Comparison of ENCODE assay signal across 2 cellular contexts in the genomic region with DNA sequence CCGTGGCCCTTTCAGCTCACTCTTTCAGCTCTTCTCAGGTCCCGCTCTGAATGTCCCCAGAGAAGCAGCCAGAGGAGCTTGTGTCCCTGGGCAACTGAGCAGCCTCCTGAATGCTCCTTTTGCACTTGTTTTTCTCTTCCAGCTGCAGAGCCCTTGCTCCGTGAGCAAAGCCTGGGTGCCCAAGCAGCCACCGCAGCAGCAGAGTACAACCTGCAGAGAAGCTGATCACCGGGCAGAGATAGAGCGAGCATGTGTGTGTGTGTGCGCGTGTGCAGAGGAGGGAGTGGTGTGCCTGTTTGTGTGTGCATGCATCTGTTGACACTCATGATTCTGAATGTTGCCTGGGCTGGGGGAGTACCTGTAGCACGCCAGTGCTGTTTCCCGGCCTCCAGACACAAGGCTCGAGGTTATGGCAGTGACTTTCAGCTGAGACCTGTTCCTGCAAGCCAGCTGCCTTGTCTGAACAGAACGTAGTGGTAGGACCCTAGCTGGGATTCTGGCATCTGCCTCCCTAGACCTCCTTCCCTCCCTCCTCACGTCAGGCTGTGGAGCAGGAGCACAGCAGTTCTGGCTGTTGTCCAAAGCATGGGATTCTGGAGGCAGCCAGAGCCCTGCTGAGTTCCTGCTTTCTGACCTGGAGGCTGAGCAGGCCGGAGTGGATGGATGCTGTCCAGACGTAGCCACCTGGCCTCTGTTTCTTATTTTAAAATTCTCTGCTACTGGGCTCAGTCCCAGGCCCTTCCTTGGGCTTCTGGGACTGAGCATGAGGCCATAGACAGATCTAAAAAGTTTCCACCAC.
A peak's percentile ranks its signal among the peaks of the same experiment; 100 is the strongest.
TF ChIP-seq lines count a peak whose summit lies in the region.

No MANE protein-coding gene starts in this region.

TF ChIP-seq in HEK293, 187 proteins besides CTCF, POLR2A, EP300 and RAD21:
- TF ChIP-seq ZIC2 (tag by site-specific recombination; IDR thresholded peaks at IDR 0.05) (peak; percentile 25), ZNF837 (tag by site-specific recombination; IDR thresholded peaks at IDR 0.05) (no peak)

TF ChIP-seq in K562, 482 proteins besides CTCF, POLR2A, EP300 and RAD21:
- TF ChIP-seq TFAM (CRISPR knock-in tag; conservative IDR thresholded peaks at IDR 0.05) (no peak), BHLHE40 (IDR thresholded peaks at IDR 0.05; ENCODE audit: low read length) (no peak), MTA3 (IDR thresholded peaks at IDR 0.05; ENCODE audit: borderline replicate concordance) (no peak), SIN3B (IDR thresholded peaks at IDR 0.05; ENCODE audit: low read depth) (no peak), ZNF347 (CRISPR knock-in tag; IDR thresholded peaks at IDR 0.05; ENCODE audit: low read depth) (no peak), ZNF586 (CRISPR knock-in tag; conservative IDR thresholded peaks at IDR 0.05) (no peak)
- TF ChIP-seq, protein P1, sequence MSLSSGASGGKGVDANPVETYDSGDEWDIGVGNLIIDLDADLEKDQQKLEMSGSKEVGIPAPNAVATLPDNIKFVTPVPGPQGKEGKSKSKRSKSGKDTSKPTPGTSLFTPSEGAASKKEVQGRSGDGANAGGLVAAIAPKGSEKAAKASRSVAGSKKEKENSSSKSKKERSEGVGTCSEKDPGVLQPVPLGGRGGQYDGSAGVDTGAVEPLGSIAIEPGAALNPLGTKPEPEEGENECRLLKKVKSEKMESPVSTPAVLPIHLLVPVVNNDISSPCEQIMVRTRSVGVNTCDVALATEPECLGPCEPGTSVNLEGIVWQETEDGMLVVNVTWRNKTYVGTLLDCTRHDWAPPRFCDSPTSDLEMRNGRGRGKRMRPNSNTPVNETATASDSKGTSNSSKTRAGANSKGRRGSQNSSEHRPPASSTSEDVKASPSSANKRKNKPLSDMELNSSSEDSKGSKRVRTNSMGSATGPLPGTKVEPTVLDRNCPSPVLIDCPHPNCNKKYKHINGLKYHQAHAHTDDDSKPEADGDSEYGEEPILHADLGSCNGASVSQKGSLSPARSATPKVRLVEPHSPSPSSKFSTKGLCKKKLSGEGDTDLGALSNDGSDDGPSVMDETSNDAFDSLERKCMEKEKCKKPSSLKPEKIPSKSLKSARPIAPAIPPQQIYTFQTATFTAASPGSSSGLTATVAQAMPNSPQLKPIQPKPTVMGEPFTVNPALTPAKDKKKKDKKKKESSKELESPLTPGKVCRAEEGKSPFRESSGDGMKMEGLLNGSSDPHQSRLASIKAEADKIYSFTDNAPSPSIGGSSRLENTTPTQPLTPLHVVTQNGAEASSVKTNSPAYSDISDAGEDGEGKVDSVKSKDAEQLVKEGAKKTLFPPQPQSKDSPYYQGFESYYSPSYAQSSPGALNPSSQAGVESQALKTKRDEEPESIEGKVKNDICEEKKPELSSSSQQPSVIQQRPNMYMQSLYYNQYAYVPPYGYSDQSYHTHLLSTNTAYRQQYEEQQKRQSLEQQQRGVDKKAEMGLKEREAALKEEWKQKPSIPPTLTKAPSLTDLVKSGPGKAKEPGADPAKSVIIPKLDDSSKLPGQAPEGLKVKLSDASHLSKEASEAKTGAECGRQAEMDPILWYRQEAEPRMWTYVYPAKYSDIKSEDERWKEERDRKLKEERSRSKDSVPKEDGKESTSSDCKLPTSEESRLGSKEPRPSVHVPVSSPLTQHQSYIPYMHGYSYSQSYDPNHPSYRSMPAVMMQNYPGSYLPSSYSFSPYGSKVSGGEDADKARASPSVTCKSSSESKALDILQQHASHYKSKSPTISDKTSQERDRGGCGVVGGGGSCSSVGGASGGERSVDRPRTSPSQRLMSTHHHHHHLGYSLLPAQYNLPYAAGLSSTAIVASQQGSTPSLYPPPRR (CRISPR knock-in tag; IDR thresholded peaks at IDR 0.05; ENCODE audit: borderline replicate concordance) = 0 out of 2 replicates have a peak, but pooled peaks have one; percentile 8
- TF ChIP-seq, protein P2, sequence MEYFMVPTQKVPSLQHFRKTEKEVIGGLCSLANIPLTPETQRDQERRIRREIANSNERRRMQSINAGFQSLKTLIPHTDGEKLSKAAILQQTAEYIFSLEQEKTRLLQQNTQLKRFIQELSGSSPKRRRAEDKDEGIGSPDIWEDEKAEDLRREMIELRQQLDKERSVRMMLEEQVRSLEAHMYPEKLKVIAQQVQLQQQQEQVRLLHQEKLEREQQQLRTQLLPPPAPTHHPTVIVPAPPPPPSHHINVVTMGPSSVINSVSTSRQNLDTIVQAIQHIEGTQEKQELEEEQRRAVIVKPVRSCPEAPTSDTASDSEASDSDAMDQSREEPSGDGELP (CRISPR knock-in tag; IDR thresholded peaks at IDR 0.05; ENCODE audit: borderline replicate concordance) = 0 out of 2 replicates have a peak, but pooled peaks have one; percentile 4
- TF ChIP-seq, protein P3, sequence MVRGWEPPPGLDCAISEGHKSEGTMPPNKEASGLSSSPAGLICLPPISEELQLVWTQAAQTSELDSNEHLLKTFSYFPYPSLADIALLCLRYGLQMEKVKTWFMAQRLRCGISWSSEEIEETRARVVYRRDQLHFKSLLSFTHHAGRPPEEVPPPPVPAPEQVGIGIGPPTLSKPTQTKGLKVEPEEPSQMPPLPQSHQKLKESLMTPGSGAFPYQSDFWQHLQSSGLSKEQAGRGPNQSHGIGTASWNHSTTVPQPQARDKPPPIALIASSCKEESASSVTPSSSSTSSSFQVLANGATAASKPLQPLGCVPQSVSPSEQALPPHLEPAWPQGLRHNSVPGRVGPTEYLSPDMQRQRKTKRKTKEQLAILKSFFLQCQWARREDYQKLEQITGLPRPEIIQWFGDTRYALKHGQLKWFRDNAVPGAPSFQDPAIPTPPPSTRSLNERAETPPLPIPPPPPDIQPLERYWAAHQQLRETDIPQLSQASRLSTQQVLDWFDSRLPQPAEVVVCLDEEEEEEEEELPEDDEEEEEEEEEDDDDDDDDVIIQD (CRISPR knock-in tag; IDR thresholded peaks at IDR 0.05) = no peak
